ENCODE assay signal across 1 cellular context in genomic region chr3:152304160-152304559, GRCh38.
A peak's percentile ranks its signal among the peaks of the same experiment; 100 is the strongest.
TF ChIP-seq lines count a peak whose summit lies in the region.

No MANE protein-coding gene starts in this region.

TF ChIP-seq in K562, 482 proteins besides CTCF, POLR2A, EP300 and RAD21:
- TF ChIP-seq RBM22 (IDR thresholded peaks at IDR 0.05; ENCODE audit: low read depth, low read length, poor library complexity, severe bottlenecking) (peak; percentile 51), BCLAF1 (IDR thresholded peaks at IDR 0.05; ENCODE audit: borderline replicate concordance in 1 of 2, control insufficient read depth in 1 of 2, low read depth in 2 of 2, low read length in 1 of 2) (peak in 1 of 2 experiments; percentile 43; a peak in 1 of 4 replicates), ESRRA (IDR thresholded peaks at IDR 0.05; ENCODE audit: borderline replicate concordance, low read depth) (no peak)
